28 cellular contexts compared by ENCODE assay signal in the genomic region with DNA sequence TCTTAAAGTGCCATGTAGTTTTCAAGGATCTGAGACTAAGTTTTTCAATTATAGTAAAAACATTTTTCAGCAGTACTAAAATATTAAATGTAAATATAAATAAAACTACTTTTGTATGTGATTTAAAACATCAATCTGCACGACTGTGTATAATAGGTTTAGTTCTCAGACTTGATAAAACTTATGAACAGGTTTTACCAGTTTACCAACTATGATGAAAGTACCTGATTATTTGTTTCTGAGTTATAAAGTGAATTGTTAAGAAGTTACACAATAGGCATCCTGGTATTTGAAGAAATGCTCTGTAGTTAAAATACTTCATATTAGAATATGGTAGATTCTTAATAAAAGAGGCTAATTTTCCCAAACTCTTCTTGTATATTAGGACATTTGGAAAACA. TPM values are rescaled to one million over a fixed set of nuclear protein-coding genes. Genes with fewer than 3 reads are reported as not detected.
A peak's percentile ranks its signal among the peaks of the same experiment; 100 is the strongest.
DNase-seq lines count a peak whose midpoint lies in the region; ATAC-seq and TF ChIP-seq lines count a peak whose summit lies in the region.
"Had no signal": no experiment of that assay in that cellular context is flagged by ENCODE, and none has a peak within 500 bp of the region (broad histone marks: within the 10 kb centered on the region; RNA-seq: fewer than 3 reads in every experiment).

No MANE protein-coding gene starts in this region.

- no peaks in the 10 kb centered on the region for H3K27me3 Mint-ChIP-seq in activated T-cell treated with anti-CD3 and anti-CD28 coated beads, Interleukin-2, amount 50 U/mL, for 4 hours (ENCODE audit: low read depth)
- H3K27me3 Mint-ChIP-seq: activated CD4-positive, alpha-beta T cell treated with anti-CD3 and anti-CD28 coated beads for 36 hours; activated naive CD8-positive, alpha-beta T cell; central memory CD8-positive, alpha-beta T cell; IgD-negative memory B cell; memory B cell; T-helper 17 cell had no signal

- peak; percentile 40 for DNase-seq in DMS53 treated with DMSO at 0.1 percent for 48 hours (lab: John Stamatoyannopoulos, UW; ENCODE audit: unreplicated experiment)
- peak; percentile 89 for DNase-seq in LNCaP clone FGC (ENCODE audit: low read depth)
- DNase-seq in mucosa of descending colon, result no peak
- no peak for DNase-seq in activated CD4-positive, alpha-beta T cell treated with anti-CD3 and anti-CD28 coated beads, Interleukin-2, amount 50 U/mL, for 1 hour
- DNase-seq in cardiac septum (ENCODE audit: low spot score), result no peak
- no peak for DNase-seq in activated T-cell treated with anti-CD3 and anti-CD28 coated beads, Interleukin-2, amount 50 U/mL, for 4 hours
- DNase-seq: activated CD4-positive, alpha-beta T cell treated with anti-CD3 and anti-CD28 coated beads for 36 hours; activated effector memory CD4-positive, alpha-beta T cell treated with Interleukin-2 at 50 U/mL for 16 hours; activated T-cell treated with anti-CD3 and anti-CD28 coated beads for 4 hours; anterior cingulate cortex; GM23248; head of caudate nucleus; NCI-H1092 treated with DMSO at 0.1 percent for 48 hours; NCI-H1930; posterior cingulate gyrus; stimulated activated CD4-positive, alpha-beta T cell treated with anti-CD3 and anti-CD28 coated beads, Interleukin-15, amount 100 ng/mL, for 24 hours; stimulated activated naive CD4-positive, alpha-beta T cell treated with Interleukin-2 at 50 U/mL for 16 hours; T-helper 17 cell; testis; uterus had no signal

- no peaks in the 10 kb centered on the region for H3K36me3 Mint-ChIP-seq in activated T-cell treated with anti-CD3 and anti-CD28 coated beads, Interleukin-2, amount 50 U/mL, for 4 hours (ENCODE audit: insufficient read depth)
- H3K36me3 Mint-ChIP-seq: memory B cell, neural progenitor cell had no signal

- no peak overlapping the region for H3K4me3 Mint-ChIP-seq in activated T-cell treated with anti-CD3 and anti-CD28 coated beads, Interleukin-2, amount 50 U/mL, for 4 hours
- H3K4me3 Mint-ChIP-seq: activated CD4-positive, alpha-beta T cell treated with anti-CD3 and anti-CD28 coated beads for 36 hours; activated naive CD8-positive, alpha-beta T cell; central memory CD8-positive, alpha-beta T cell; memory B cell; neural progenitor cell; T-helper 17 cell had no signal

- peaks cover 39% of the 10 kb centered on the region for H3K4me1 Mint-ChIP-seq in activated T-cell treated with anti-CD3 and anti-CD28 coated beads, Interleukin-2, amount 50 U/mL, for 4 hours (ENCODE audit: low read depth)
- H3K4me1 Mint-ChIP-seq: neural progenitor cell had no signal

- peaks cover 36% of the 10 kb centered on the region for H3K4me1 ChIP-seq in mucosa of descending colon (ENCODE audit: low read depth)
- H3K4me1 ChIP-seq: neural progenitor cell, testis, uterus had no signal

- TF ChIP-seq CTCF in LNCaP clone FGC (IDR thresholded peaks at IDR 0.05; ENCODE audit: control insufficient read depth, extremely low read depth, insufficient read depth), result no peak
- no peak for TF ChIP-seq CTCF in mucosa of descending colon (IDR thresholded peaks at IDR 0.05)

- H3K9me3 Mint-ChIP-seq in activated T-cell treated with anti-CD3 and anti-CD28 coated beads, Interleukin-2, amount 50 U/mL, for 4 hours, result no peaks in the 10 kb centered on the region
- H3K9me3 Mint-ChIP-seq: central memory CD8-positive, alpha-beta T cell; IgD-negative memory B cell; memory B cell; neural progenitor cell had no signal

- intact Hi-C loops in mucosa of descending colon (cut with DNase I, micrococcal nuclease) (no loop called here), cardiac septum (cut with DNase I) (no loop called here)

- no peaks in the 10 kb centered on the region for H3K9me3 ChIP-seq in mucosa of descending colon
- H3K9me3 ChIP-seq: testis, uterus had no signal

- ATAC-seq in esophagus mucosa (peak; percentile 29), mucosa of descending colon (peak; percentile 35), GM21737 (IDR thresholded peaks at IDR 0.05; ENCODE audit: unreplicated experiment) (no peak)
- no peak for ATAC-seq in activated T-cell treated with anti-CD3 and anti-CD28 coated beads, Interleukin-2, amount 50 U/mL, for 4 hours
- ATAC-seq: activated CD4-positive, alpha-beta T cell treated with anti-CD3 and anti-CD28 coated beads for 36 hours; SK-N-SH treated with all-trans-retinoic acid at 6 μM for 48 hours; T-helper 17 cell had no signal

- H3K4me3 ChIP-seq in LNCaP clone FGC (ENCODE audit: low read depth, low read length) (peak overlapping the region; percentile 42), mucosa of descending colon (no peak overlapping the region)
- H3K4me3 ChIP-seq: GM23248, neural progenitor cell, testis, uterus had no signal

- no peaks in the 10 kb centered on the region for H3K36me3 ChIP-seq in mucosa of descending colon (ENCODE audit: low read depth)
- H3K36me3 ChIP-seq: neural progenitor cell, uterus had no signal

RNA-seq across cellular contexts. Expression of a gene that starts 14.8 kb away (rescaled TPM):
- total RNA-seq in esophagus mucosa (54.4 TPM), mucosa of descending colon (10 to 100 TPM; 39.0 to 60.2 (median 51.2) TPM), cardiac septum (21.0 TPM)
- 10 to 100 TPM; 14.6 to 20.2 (median 18.8) TPM for total RNA-seq in activated T-cell treated with anti-CD3 and anti-CD28 coated beads, Interleukin-2, amount 50 U/mL, for 4 hours

RNA-seq across cellular contexts. Expression of a gene that starts 15.0 kb away (rescaled TPM):
- total RNA-seq in esophagus mucosa (37.1 TPM), mucosa of descending colon (10 to 100 TPM; 29.5 to 40.4 (median 36.3) TPM), cardiac septum (24.8 TPM)
- 10 to 100 TPM; 15.9 to 18.9 (median 17.1) TPM for total RNA-seq in activated T-cell treated with anti-CD3 and anti-CD28 coated beads, Interleukin-2, amount 50 U/mL, for 4 hours

Comparison
In these comparisons a context has a peak if more than half of its experiments do, and no peak if none do; other contexts are left out.
1. DNase-seq: peak in DMS53 treated with DMSO at 0.1 percent for 48 hours (single experiment) and LNCaP clone FGC (single experiment); none in mucosa of descending colon (0 of 3), activated CD4-positive, alpha-beta T cell treated with anti-CD3 and anti-CD28 coated beads, Interleukin-2, amount 50 U/mL, for 1 hour (single experiment), cardiac septum (single experiment) and activated T-cell treated with anti-CD3 and anti-CD28 coated beads, Interleukin-2, amount 50 U/mL, for 4 hours (single experiment).
2. ATAC-seq: peak in esophagus mucosa (single experiment) and mucosa of descending colon (single experiment); none in GM21737 (single experiment) and activated T-cell treated with anti-CD3 and anti-CD28 coated beads, Interleukin-2, amount 50 U/mL, for 4 hours (0 of 2).